Comparison of ENCODE assay signal across 25 cellular contexts in the genomic region with DNA sequence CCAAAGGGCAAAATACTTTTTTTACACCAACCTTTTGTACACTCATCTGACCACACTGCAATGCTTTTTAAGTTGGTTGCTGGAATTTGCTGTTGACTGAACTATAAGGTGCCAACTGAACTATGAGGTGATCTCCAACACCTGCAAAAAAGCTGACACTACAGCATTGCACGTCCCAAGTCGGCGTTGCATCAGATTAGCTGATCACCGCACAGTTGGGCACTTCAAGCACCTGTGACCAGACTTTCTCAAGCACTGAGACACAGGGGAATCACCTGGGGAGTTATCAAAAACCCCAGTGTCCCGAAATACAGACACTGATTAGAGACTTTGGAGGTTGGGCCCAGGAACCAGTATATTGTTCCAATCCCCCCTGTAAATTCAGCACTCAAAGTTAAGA. TPM values are rescaled to one million over a fixed set of nuclear protein-coding genes. Genes with fewer than 3 reads are reported as not detected.
A peak's percentile ranks its signal among the peaks of the same experiment; 100 is the strongest.
DNase-seq lines count a peak whose midpoint lies in the region; ATAC-seq and TF ChIP-seq lines count a peak whose summit lies in the region.
"Had no signal": no experiment of that assay in that cellular context is flagged by ENCODE, and none has a peak within 500 bp of the region (broad histone marks: within the 10 kb centered on the region; RNA-seq: fewer than 3 reads in every experiment).

No MANE protein-coding gene starts in this region.

- peaks cover 11% of the 10 kb centered on the region for H3K4me1 ChIP-seq in DOHH2 (ENCODE audit: control insufficient read depth, low read length)
- H3K4me1 ChIP-seq in KMS-11 (ENCODE audit: low read depth, poor library complexity, severe bottlenecking): peaks cover 62% of the 10 kb centered on the region
- H3K4me1 ChIP-seq: Peyer's patch had no signal

- DNase-seq in RPMI8226 (peak; percentile 98), germinal center (ENCODE audit: low spot score) (peak; percentile 59), type B pancreatic cell (ENCODE audit: extremely low spot score, unreplicated experiment) (no peak)
- DNase-seq in activated CD4-positive, alpha-beta T cell treated with anti-CD3 and anti-CD28 coated beads, Interleukin-2, amount 50 U/mL, for 4 hours: no peak
- DNase-seq: Calu3, DMS79 treated with DMSO at 0.1 percent for 48 hours, HCEC 1CT, Kasumi-1, MV-4-11, NCI-H1105, NCI-H1436 treated with DMSO at 0.1 percent for 48 hours, NCI-H187 treated with DMSO at 0.1 percent for 48 hours, NCI-H2171 treated with DMSO at 0.1 percent for 48 hours, NCI-H345, NCI-H524, NCI-H774, OCI-M1, Peyer's patch, SK-N-SH had no signal

- H3K79me2 ChIP-seq in DOHH2 (ENCODE audit: control insufficient read depth, low read length): no peaks in the 10 kb centered on the region
- no peaks in the 10 kb centered on the region for H3K79me2 ChIP-seq in KMS-11 (ENCODE audit: insufficient read depth, low read depth)

- no peak overlapping the region for H2AFZ ChIP-seq in KMS-11 (ENCODE audit: low read depth)

- peaks cover 12% of the 10 kb centered on the region for H3K9me3 Mint-ChIP-seq in type B pancreatic cell

- H3K4me1 Mint-ChIP-seq in type B pancreatic cell (ENCODE audit: unreplicated experiment): no peaks in the 10 kb centered on the region

- no peaks in the 10 kb centered on the region for H3K9me2 ChIP-seq in DOHH2 (replicated peaks; ENCODE audit: control insufficient read depth, low read length)
- H3K9me2 ChIP-seq: SK-N-SH had no signal

- no peaks in the 10 kb centered on the region for H3K36me3 Mint-ChIP-seq in type B pancreatic cell

- H3K9ac ChIP-seq in KMS-11: peak overlapping the region; percentile 71
- H3K9ac ChIP-seq: SK-N-SH had no signal

- 0 out of 2 replicates have a peak overlapping the region, but pooled peaks have one; percentile 18 for H3K27ac ChIP-seq in DOHH2 (ENCODE audit: low read depth, low read length)
- peak overlapping the region; percentile 97 for H3K27ac ChIP-seq in KMS-11
- H3K27ac ChIP-seq: HL-60, Peyer's patch had no signal

- H3K36me3 ChIP-seq in DOHH2 (ENCODE audit: control insufficient read depth, low read length) (no peaks in the 10 kb centered on the region), KMS-11 (ENCODE audit: insufficient read depth) (no peaks in the 10 kb centered on the region)
- H3K36me3 ChIP-seq: Peyer's patch had no signal

- H3K4me3 Mint-ChIP-seq in type B pancreatic cell: no peak overlapping the region

- TF ChIP-seq CTCF in DOHH2 (IDR thresholded peaks at IDR 0.05; ENCODE audit: low read depth, low read length, poor library complexity, severe bottlenecking) (no peak), KMS-11 (conservative IDR thresholded peaks at IDR 0.05; ENCODE audit: low read depth, low read length) (no peak), type B pancreatic cell (conservative IDR thresholded peaks at IDR 0.05) (no peak)

- no peaks in the 10 kb centered on the region for H3F3A ChIP-seq in DOHH2 (ENCODE audit: control insufficient read depth, insufficient read depth)

- no peak overlapping the region for H3K4me3 ChIP-seq in DOHH2 (ENCODE audit: low read length)
- no peak overlapping the region for H3K4me3 ChIP-seq in KMS-11 (IDR thresholded peaks at IDR 0.05; ENCODE audit: insufficient read depth, low read depth, low read length)
- H3K4me3 ChIP-seq: Peyer's patch had no signal

- peaks cover 19% of the 10 kb centered on the region for H3K27me3 ChIP-seq in DOHH2 (ENCODE audit: control insufficient read depth, low read length)
- H3K27me3 ChIP-seq in KMS-11 (ENCODE audit: insufficient read depth, low read depth): no peaks in the 10 kb centered on the region
- H3K27me3 ChIP-seq: Peyer's patch had no signal

- H3K4me2 ChIP-seq in DOHH2 (ENCODE audit: low read length): peak overlapping the region; percentile 12; the same call in 1 of the 2 replicates
- peak overlapping the region; percentile 48; the same call in 1 of the 2 replicates for H3K4me2 ChIP-seq in KMS-11
- H3K4me2 ChIP-seq: SK-N-SH had no signal

- no peaks in the 10 kb centered on the region for H3K27me3 Mint-ChIP-seq in type B pancreatic cell

- no peaks in the 10 kb centered on the region for H3K9me3 ChIP-seq in DOHH2 (ENCODE audit: control insufficient read depth, insufficient read depth, low read length)
- H3K9me3 ChIP-seq: Peyer's patch, SK-N-SH had no signal

- no peaks in the 10 kb centered on the region for H4K20me1 ChIP-seq in DOHH2 (ENCODE audit: control insufficient read depth, insufficient read depth, low read depth, low read length)
- no peaks in the 10 kb centered on the region for H4K20me1 ChIP-seq in KMS-11 (ENCODE audit: insufficient read depth)

- H3K27ac Mint-ChIP-seq in type B pancreatic cell: no peak overlapping the region

- no peak for ATAC-seq in GM18511 (IDR thresholded peaks at IDR 0.05; ENCODE audit: unreplicated experiment)

RNA-seq across cellular contexts. Expression of a gene that starts 1.1 kb away (rescaled TPM):
- not detected in 2 replicates for total RNA-seq in type B pancreatic cell (ENCODE audit: low replicate concordance)
- total RNA-seq: Calu3, H1, Peyer's patch had no signal

RNA-seq across cellular contexts. Expression of a gene that starts 5.7 kb away (rescaled TPM):
- not detected in 2 replicates for total RNA-seq in type B pancreatic cell (ENCODE audit: low replicate concordance)
- total RNA-seq: Calu3, H1, M059J, Peyer's patch had no signal

Comparison
In these comparisons a context has a peak if more than half of its experiments do, and no peak if none do; other contexts are left out.
1. DNase-seq: peak in RPMI8226 (single experiment) and germinal center (single experiment); none in type B pancreatic cell (single experiment) and activated CD4-positive, alpha-beta T cell treated with anti-CD3 and anti-CD28 coated beads, Interleukin-2, amount 50 U/mL, for 4 hours (0 of 2).